In the genomic region with DNA sequence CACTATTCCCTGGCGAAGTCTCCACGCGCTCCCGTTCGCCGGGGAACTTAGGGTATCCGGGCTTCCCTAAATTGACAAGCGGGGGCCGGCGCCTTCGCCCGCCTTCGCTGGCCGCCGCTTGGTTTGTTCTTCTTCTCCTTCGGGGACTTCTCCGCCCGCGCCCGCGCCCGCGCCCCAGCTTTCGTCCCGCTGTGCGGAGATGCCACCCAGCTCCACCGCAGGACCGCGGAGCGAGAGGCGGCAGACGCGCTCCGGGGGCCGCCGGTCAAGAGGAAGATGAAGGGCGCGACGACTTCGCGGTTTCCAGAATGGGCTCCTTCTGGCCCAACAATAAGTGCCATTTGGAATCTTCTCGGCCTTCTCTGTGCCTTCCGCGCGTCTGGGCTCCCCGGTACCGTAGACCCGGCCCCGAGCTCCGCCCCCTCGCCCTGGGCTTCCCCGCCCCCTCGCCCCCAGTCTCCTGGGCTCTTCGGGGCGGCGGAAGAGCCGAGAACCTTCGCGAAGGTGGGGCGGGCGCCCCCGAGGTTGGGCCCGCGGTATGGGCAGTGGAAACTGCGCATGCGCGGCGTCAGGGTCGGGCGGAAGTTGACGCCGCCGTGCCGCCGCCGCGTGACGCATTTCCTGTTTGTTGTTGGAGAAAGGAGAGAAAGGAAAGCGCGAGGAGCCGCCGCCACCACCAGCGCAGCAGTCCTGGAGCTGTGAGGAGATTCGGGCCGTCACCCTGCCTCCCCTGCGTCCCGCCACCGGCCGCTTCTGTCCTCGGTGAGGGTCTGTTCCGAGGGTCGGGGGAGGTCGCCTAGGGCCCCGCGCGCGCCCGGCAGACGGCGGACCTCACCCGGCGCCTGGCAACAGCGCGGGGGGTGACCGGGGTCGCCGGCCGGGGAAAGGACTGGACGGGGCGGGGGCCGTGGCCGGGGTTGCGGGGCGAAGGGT, we compare ENCODE assay signal across 1 cellular context.
A peak's percentile ranks its signal among the peaks of the same experiment; 100 is the strongest.
TF ChIP-seq lines count a peak whose summit lies in the region.

TSS of gene DNAJB6 (plus strand) at position 622 of the 933 bp plus-strand sequence. CDS start 21,569 bp downstream, outside the sequence.

TF ChIP-seq in A549, 52 proteins besides CTCF, POLR2A, EP300 and RAD21 (continued from another document):
- TF ChIP-seq REST (IDR thresholded peaks at IDR 0.05) (no peak), GATA3 (IDR thresholded peaks at IDR 0.05; ENCODE audit: borderline replicate concordance) (no peak), ZNF302 (CRISPR knock-in tag; IDR thresholded peaks at IDR 0.05) (no peak), ESRRA (IDR thresholded peaks at IDR 0.05; ENCODE audit: borderline replicate concordance, low read length) (no peak), BCL3 (IDR thresholded peaks at IDR 0.05) (no peak; the same call in 2 of the 3 replicates), HDAC2 (IDR thresholded peaks at IDR 0.05) (no peak), CBX2 (IDR thresholded peaks at IDR 0.05; ENCODE audit: borderline replicate concordance, low read depth) (no peak), RARB (CRISPR knock-in tag; IDR thresholded peaks at IDR 0.05) (no peak), ZC3H11A (IDR thresholded peaks at IDR 0.05) (no peak), CHD2 (IDR thresholded peaks at IDR 0.05; ENCODE audit: low read length, partially characterized antibody) (no peak), TFCP2L1 (CRISPR knock-in tag; IDR thresholded peaks at IDR 0.05) (no peak), ZSCAN20 (CRISPR knock-in tag; IDR thresholded peaks at IDR 0.05) (no peak), JUNB (IDR thresholded peaks at IDR 0.05) (no peak), HOXB13 (CRISPR knock-in tag; IDR thresholded peaks at IDR 0.05; ENCODE audit: low read depth) (peak; percentile 50; the same call in 1 of the 2 replicates)
